2 cellular contexts compared by ENCODE assay signal in genomic region chr11:27649800-27650199, GRCh38.
TF ChIP-seq lines count a peak whose summit lies in the region.

No MANE protein-coding gene starts in this region.

TF ChIP-seq in PFSK-1, 5 proteins besides CTCF, POLR2A, EP300 and RAD21:
- TF ChIP-seq REST (IDR thresholded peaks at IDR 0.05; ENCODE audit: insufficient read depth in 1 of 2, low read depth in 2 of 2, low read length in 2 of 2) (peak; percentile 30 to 86; a peak in 2 of 4 replicates), FOXP2 (optimal IDR thresholded peaks at IDR 0.05; ENCODE audit: borderline replicate concordance, extremely low read depth, extremely low read length, insufficient read depth) (no peak)

TF ChIP-seq in H1, 55 proteins besides CTCF, POLR2A, EP300 and RAD21:
- TF ChIP-seq BRCA1 (IDR thresholded peaks at IDR 0.05; ENCODE audit: low read depth, low read length) (no peak), CTBP2 (IDR thresholded peaks at IDR 0.05; ENCODE audit: borderline replicate concordance, insufficient read depth, insufficient read length, low read length) (no peak), RXRA (IDR thresholded peaks at IDR 0.05; ENCODE audit: insufficient read depth, low read depth, low read length) (no peak), CBX5 (IDR thresholded peaks at IDR 0.05; ENCODE audit: low read depth, low read length) (no peak), SUZ12 (IDR thresholded peaks at IDR 0.05; ENCODE audit: low read length) (no peak), BACH1 (IDR thresholded peaks at IDR 0.05; ENCODE audit: low read length) (no peak), SIRT6 (IDR thresholded peaks at IDR 0.05; ENCODE audit: low read length) (no peak), PHF8 (conservative IDR thresholded peaks at IDR 0.05; ENCODE audit: low read depth, low read length) (no peak), NRF1 (IDR thresholded peaks at IDR 0.05; ENCODE audit: low read depth, low read length) (no peak), CHD1 (IDR thresholded peaks at IDR 0.05; ENCODE audit: low read depth, low read length) (no peak), HDAC6 (IDR thresholded peaks at IDR 0.05; ENCODE audit: low read depth, low read length) (no peak), CREB1 (IDR thresholded peaks at IDR 0.05) (no peak), CBX8 (IDR thresholded peaks at IDR 0.05; ENCODE audit: borderline replicate concordance, low read depth, low read length) (no peak)
